Comparison of ENCODE assay signal across 13 cellular contexts in the genomic region with DNA sequence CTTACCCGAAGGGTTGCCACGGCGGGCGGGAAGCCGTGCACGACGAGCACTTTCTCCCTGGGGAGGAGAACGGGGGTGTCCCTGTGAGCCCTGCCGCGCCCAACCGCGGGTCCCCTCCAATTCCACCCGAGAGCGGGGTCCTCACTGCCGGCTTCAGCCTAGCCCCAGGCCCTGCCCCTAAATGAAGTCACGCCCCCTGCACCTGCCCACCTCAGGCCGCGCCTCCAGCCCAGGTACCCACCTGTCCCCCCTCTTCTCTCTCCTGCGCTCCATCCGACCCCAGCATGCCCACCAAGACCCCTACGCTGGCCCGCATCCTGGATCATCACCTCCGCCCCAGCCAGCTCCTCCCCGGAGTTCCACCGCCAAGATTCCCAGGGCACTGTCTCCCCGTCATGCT. TPM values are rescaled to one million over a fixed set of nuclear protein-coding genes. Genes with fewer than 3 reads are reported as not detected.
"Had no signal": no experiment of that assay in that cellular context is flagged by ENCODE, and none has a peak within 500 bp of the region (broad histone marks: within the 10 kb centered on the region; RNA-seq: fewer than 3 reads in every experiment).

No MANE protein-coding gene starts in this region.

RNA-seq across cellular contexts. Expression of a gene that starts 4.1 kb away (rescaled TPM):
- total RNA-seq: smooth muscle cell had no signal
- polyA plus RNA-seq: neural cell had no signal

RNA-seq across cellular contexts. Expression of a gene that starts 17.1 kb away (rescaled TPM):
- total RNA-seq: myocyte, osteoblast, smooth muscle cell, vagina had no signal
- polyA plus RNA-seq: keratinocyte, neural cell, smooth muscle cell had no signal

RNA-seq across cellular contexts. Expression of a gene that starts 24.0 kb away (rescaled TPM):
- total RNA-seq: left ventricle myocardium superior, myocyte, osteoblast, skeletal muscle tissue, smooth muscle cell, vagina had no signal
- polyA plus RNA-seq: lung; naive thymus-derived CD4-positive, alpha-beta T cell; neural cell; pancreas; thymus; urinary bladder had no signal
